1 cellular context compared by ENCODE assay signal in genomic region chr22:17628304-17629166, GRCh38.
TF ChIP-seq lines count a peak whose summit lies in the region.

Gene ATP6V1E1 (minus strand): TSS chr22:17628749. CDS start chr22:17628635, 114 bp downstream.

TF ChIP-seq in K562, 482 proteins besides CTCF, POLR2A, EP300 and RAD21 (continued from another document and continues in another):
- TF ChIP-seq, protein P1, sequence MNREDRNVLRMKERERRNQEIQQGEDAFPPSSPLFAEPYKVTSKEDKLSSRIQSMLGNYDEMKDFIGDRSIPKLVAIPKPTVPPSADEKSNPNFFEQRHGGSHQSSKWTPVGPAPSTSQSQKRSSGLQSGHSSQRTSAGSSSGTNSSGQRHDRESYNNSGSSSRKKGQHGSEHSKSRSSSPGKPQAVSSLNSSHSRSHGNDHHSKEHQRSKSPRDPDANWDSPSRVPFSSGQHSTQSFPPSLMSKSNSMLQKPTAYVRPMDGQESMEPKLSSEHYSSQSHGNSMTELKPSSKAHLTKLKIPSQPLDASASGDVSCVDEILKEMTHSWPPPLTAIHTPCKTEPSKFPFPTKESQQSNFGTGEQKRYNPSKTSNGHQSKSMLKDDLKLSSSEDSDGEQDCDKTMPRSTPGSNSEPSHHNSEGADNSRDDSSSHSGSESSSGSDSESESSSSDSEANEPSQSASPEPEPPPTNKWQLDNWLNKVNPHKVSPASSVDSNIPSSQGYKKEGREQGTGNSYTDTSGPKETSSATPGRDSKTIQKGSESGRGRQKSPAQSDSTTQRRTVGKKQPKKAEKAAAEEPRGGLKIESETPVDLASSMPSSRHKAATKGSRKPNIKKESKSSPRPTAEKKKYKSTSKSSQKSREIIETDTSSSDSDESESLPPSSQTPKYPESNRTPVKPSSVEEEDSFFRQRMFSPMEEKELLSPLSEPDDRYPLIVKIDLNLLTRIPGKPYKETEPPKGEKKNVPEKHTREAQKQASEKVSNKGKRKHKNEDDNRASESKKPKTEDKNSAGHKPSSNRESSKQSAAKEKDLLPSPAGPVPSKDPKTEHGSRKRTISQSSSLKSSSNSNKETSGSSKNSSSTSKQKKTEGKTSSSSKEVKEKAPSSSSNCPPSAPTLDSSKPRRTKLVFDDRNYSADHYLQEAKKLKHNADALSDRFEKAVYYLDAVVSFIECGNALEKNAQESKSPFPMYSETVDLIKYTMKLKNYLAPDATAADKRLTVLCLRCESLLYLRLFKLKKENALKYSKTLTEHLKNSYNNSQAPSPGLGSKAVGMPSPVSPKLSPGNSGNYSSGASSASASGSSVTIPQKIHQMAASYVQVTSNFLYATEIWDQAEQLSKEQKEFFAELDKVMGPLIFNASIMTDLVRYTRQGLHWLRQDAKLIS (CRISPR knock-in tag; IDR thresholded peaks at IDR 0.05), result peak; percentile 57; the same call in 1 of the 2 replicates
- TF ChIP-seq ZSCAN29 (IDR thresholded peaks at IDR 0.05), result peak; percentile 92
- TF ChIP-seq ELF2 (CRISPR knock-in tag; IDR thresholded peaks at IDR 0.05), result peak; percentile 88
- TF ChIP-seq CAMTA2 (CRISPR knock-in tag; conservative IDR thresholded peaks at IDR 0.05), result no peak
- TF ChIP-seq, protein P2, sequence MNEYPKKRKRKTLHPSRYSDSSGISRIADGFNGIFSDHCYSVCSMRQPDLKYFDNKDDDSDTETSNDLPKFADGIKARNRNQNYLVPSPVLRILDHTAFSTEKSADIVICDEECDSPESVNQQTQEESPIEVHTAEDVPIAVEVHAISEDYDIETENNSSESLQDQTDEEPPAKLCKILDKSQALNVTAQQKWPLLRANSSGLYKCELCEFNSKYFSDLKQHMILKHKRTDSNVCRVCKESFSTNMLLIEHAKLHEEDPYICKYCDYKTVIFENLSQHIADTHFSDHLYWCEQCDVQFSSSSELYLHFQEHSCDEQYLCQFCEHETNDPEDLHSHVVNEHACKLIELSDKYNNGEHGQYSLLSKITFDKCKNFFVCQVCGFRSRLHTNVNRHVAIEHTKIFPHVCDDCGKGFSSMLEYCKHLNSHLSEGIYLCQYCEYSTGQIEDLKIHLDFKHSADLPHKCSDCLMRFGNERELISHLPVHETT (CRISPR knock-in tag; conservative IDR thresholded peaks at IDR 0.05 in 1 of 2, IDR thresholded peaks at IDR 0.05 in 1 of 2), result peak in 1 of 2 experiments; percentile 10; a peak in 2 of 4 replicates
- no peak for TF ChIP-seq RFX5 (IDR thresholded peaks at IDR 0.05; ENCODE audit: low read depth, low read length)
- 0 out of 2 replicates have a peak, but pooled peaks have one; percentile 43 for TF ChIP-seq CHCHD3 (CRISPR knock-in tag; IDR thresholded peaks at IDR 0.05)
- TF ChIP-seq, protein P3, sequence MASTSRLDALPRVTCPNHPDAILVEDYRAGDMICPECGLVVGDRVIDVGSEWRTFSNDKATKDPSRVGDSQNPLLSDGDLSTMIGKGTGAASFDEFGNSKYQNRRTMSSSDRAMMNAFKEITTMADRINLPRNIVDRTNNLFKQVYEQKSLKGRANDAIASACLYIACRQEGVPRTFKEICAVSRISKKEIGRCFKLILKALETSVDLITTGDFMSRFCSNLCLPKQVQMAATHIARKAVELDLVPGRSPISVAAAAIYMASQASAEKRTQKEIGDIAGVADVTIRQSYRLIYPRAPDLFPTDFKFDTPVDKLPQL (IDR thresholded peaks at IDR 0.05; ENCODE audit: extremely low read depth, insufficient read length), result no peak
- TF ChIP-seq, protein P4, sequence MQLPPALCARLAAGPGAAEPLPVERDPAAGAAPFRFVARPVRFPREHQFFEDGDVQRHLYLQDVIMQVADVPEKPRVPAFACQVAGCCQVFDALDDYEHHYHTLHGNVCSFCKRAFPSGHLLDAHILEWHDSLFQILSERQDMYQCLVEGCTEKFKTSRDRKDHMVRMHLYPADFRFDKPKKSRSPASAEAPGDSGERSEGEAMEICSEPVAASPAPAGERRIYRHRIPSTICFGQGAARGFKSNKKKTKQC (CRISPR knock-in tag; IDR thresholded peaks at IDR 0.05), result peak; percentile 72; the same call in 1 of the 2 replicates
- TF ChIP-seq, protein P5, sequence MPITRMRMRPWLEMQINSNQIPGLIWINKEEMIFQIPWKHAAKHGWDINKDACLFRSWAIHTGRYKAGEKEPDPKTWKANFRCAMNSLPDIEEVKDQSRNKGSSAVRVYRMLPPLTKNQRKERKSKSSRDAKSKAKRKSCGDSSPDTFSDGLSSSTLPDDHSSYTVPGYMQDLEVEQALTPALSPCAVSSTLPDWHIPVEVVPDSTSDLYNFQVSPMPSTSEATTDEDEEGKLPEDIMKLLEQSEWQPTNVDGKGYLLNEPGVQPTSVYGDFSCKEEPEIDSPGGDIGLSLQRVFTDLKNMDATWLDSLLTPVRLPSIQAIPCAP (CRISPR knock-in tag; IDR thresholded peaks at IDR 0.05; ENCODE audit: borderline replicate concordance), result no peak
- no peak for TF ChIP-seq TCF7 (IDR thresholded peaks at IDR 0.05; ENCODE audit: borderline replicate concordance)
- peak; percentile 32; the same call in 1 of the 2 replicates for TF ChIP-seq ZNF583 (CRISPR knock-in tag; IDR thresholded peaks at IDR 0.05)
- no peak for TF ChIP-seq RBM17 (IDR thresholded peaks at IDR 0.05; ENCODE audit: borderline replicate concordance, low read depth, low read length)
- TF ChIP-seq JUND (IDR thresholded peaks at IDR 0.05; ENCODE audit: borderline replicate concordance, low read depth, low read length), result peak; percentile 41; the same call in 1 of the 2 replicates
- TF ChIP-seq JUND (tag; IDR thresholded peaks at IDR 0.05; ENCODE audit: borderline replicate concordance, low read depth, low read length), result no peak; the same call in 2 of the 3 replicates
- TF ChIP-seq PCBP2 (IDR thresholded peaks at IDR 0.05; ENCODE audit: low read depth, low read length, poor library complexity, severe bottlenecking), result no peak
- 0 out of 2 replicates have a peak, but pooled peaks have one; percentile 38 for TF ChIP-seq PHTF2 (CRISPR knock-in tag; IDR thresholded peaks at IDR 0.05)
- TF ChIP-seq ZNF3 (CRISPR knock-in tag; IDR thresholded peaks at IDR 0.05), result no peak
- no peak for TF ChIP-seq MEIS2 (IDR thresholded peaks at IDR 0.05; ENCODE audit: partially characterized antibody)
- TF ChIP-seq ZNF197 (CRISPR knock-in tag; IDR thresholded peaks at IDR 0.05; ENCODE audit: low read depth), result no peak
- TF ChIP-seq, protein P6, sequence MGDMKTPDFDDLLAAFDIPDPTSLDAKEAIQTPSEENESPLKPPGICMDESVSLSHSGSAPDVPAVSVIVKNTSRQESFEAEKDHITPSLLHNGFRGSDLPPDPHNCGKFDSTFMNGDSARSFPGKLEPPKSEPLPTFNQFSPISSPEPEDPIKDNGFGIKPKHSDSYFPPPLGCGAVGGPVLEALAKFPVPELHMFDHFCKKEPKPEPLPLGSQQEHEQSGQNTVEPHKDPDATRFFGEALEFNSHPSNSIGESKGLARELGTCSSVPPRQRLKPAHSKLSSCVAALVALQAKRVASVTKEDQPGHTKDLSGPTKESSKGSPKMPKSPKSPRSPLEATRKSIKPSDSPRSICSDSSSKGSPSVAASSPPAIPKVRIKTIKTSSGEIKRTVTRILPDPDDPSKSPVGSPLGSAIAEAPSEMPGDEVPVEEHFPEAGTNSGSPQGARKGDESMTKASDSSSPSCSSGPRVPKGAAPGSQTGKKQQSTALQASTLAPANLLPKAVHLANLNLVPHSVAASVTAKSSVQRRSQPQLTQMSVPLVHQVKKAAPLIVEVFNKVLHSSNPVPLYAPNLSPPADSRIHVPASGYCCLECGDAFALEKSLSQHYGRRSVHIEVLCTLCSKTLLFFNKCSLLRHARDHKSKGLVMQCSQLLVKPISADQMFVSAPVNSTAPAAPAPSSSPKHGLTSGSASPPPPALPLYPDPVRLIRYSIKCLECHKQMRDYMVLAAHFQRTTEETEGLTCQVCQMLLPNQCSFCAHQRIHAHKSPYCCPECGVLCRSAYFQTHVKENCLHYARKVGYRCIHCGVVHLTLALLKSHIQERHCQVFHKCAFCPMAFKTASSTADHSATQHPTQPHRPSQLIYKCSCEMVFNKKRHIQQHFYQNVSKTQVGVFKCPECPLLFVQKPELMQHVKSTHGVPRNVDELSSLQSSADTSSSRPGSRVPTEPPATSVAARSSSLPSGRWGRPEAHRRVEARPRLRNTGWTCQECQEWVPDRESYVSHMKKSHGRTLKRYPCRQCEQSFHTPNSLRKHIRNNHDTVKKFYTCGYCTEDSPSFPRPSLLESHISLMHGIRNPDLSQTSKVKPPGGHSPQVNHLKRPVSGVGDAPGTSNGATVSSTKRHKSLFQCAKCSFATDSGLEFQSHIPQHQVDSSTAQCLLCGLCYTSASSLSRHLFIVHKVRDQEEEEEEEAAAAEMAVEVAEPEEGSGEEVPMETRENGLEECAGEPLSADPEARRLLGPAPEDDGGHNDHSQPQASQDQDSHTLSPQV (IDR thresholded peaks at IDR 0.05), result no peak
- peak; percentile 10; the same call in 1 of the 2 replicates for TF ChIP-seq HES1 (IDR thresholded peaks at IDR 0.05; ENCODE audit: low read depth)
- TF ChIP-seq JUNB (CRISPR knock-in tag; conservative IDR thresholded peaks at IDR 0.05), result no peak
- TF ChIP-seq NR2C1 (IDR thresholded peaks at IDR 0.05), result peak; percentile 52; the same call in 1 of the 2 replicates
- peak; percentile 69; the same call in 1 of the 2 replicates for TF ChIP-seq NR2C1 (tag; IDR thresholded peaks at IDR 0.05)
- TF ChIP-seq, protein P7, sequence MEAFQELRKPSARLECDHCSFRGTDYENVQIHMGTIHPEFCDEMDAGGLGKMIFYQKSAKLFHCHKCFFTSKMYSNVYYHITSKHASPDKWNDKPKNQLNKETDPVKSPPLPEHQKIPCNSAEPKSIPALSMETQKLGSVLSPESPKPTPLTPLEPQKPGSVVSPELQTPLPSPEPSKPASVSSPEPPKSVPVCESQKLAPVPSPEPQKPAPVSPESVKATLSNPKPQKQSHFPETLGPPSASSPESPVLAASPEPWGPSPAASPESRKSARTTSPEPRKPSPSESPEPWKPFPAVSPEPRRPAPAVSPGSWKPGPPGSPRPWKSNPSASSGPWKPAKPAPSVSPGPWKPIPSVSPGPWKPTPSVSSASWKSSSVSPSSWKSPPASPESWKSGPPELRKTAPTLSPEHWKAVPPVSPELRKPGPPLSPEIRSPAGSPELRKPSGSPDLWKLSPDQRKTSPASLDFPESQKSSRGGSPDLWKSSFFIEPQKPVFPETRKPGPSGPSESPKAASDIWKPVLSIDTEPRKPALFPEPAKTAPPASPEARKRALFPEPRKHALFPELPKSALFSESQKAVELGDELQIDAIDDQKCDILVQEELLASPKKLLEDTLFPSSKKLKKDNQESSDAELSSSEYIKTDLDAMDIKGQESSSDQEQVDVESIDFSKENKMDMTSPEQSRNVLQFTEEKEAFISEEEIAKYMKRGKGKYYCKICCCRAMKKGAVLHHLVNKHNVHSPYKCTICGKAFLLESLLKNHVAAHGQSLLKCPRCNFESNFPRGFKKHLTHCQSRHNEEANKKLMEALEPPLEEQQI (IDR thresholded peaks at IDR 0.05), result peak; percentile 39; the same call in 1 of the 2 replicates
- peak; percentile 21; the same call in 1 of the 2 replicates for TF ChIP-seq RFX7 (CRISPR knock-in tag; IDR thresholded peaks at IDR 0.05)
- TF ChIP-seq ADNP (tag; IDR thresholded peaks at IDR 0.05), result no peak
- no peak for TF ChIP-seq CC2D1A (IDR thresholded peaks at IDR 0.05)
- TF ChIP-seq ZNF23 (CRISPR knock-in tag; IDR thresholded peaks at IDR 0.05), result no peak
- peak; percentile 57 for TF ChIP-seq HCFC1 (IDR thresholded peaks at IDR 0.05; ENCODE audit: low read depth, low read length)
- TF ChIP-seq U2AF1 (optimal IDR thresholded peaks at IDR 0.05; ENCODE audit: low read depth, low read length), result no peak
- TF ChIP-seq ZNF79 (CRISPR knock-in tag; IDR thresholded peaks at IDR 0.05; ENCODE audit: low read depth), result no peak
- TF ChIP-seq HNRNPL (IDR thresholded peaks at IDR 0.05; ENCODE audit: low read depth, low read length), result no peak
- no peak for TF ChIP-seq HDAC6 (IDR thresholded peaks at IDR 0.05; ENCODE audit: low read depth, low read length)
- TF ChIP-seq TAF7 (tag; IDR thresholded peaks at IDR 0.05), result peak; percentile 53
- TF ChIP-seq GABPB1 (CRISPR knock-in tag; IDR thresholded peaks at IDR 0.05), result peak; percentile 87
- peak; percentile 35; the same call in 1 of the 2 replicates for TF ChIP-seq LARP7 (IDR thresholded peaks at IDR 0.05)
- TF ChIP-seq SMARCA5 (IDR thresholded peaks at IDR 0.05), result no peak
- TF ChIP-seq FOXP1 (CRISPR knock-in tag; IDR thresholded peaks at IDR 0.05), result no peak
- no peak for TF ChIP-seq ZEB2 (IDR thresholded peaks at IDR 0.05)
- no peak for TF ChIP-seq GATAD2A (IDR thresholded peaks at IDR 0.05)
- TF ChIP-seq, protein P8, sequence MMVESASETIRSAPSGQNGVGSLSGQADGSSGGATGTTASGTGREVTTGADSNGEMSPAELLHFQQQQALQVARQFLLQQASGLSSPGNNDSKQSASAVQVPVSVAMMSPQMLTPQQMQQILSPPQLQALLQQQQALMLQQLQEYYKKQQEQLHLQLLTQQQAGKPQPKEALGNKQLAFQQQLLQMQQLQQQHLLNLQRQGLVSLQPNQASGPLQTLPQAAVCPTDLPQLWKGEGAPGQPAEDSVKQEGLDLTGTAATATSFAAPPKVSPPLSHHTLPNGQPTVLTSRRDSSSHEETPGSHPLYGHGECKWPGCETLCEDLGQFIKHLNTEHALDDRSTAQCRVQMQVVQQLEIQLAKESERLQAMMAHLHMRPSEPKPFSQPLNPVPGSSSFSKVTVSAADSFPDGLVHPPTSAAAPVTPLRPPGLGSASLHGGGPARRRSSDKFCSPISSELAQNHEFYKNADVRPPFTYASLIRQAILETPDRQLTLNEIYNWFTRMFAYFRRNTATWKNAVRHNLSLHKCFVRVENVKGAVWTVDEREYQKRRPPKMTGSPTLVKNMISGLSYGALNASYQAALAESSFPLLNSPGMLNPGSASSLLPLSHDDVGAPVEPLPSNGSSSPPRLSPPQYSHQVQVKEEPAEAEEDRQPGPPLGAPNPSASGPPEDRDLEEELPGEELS (CRISPR knock-in tag; IDR thresholded peaks at IDR 0.05; ENCODE audit: borderline replicate concordance), result peak; percentile 27; the same call in 1 of the 2 replicates
- peak; percentile 85; the same call in 1 of the 2 replicates for TF ChIP-seq ATF7 (IDR thresholded peaks at IDR 0.05)
